Comparison of ENCODE assay signal across 9 cellular contexts in genomic region chr16:15887283-15887682, GRCh38. TPM values are rescaled to one million over a fixed set of nuclear protein-coding genes. Genes with fewer than 3 reads are reported as not detected.
DNase-seq lines count a peak whose midpoint lies in the region; ATAC-seq and TF ChIP-seq lines count a peak whose summit lies in the region.
"Had no signal": no experiment of that assay in that cellular context is flagged by ENCODE, and none has a peak within 500 bp of the region (broad histone marks: within the 10 kb centered on the region; RNA-seq: fewer than 3 reads in every experiment).

No MANE protein-coding gene starts in this region.

- H3K36me3 Mint-ChIP-seq in activated CD4-positive, alpha-beta T cell treated with anti-CD3 and anti-CD28 coated beads for 36 hours (ENCODE audit: low read depth), result peaks cover 11% of the 10 kb centered on the region
- H3K36me3 Mint-ChIP-seq in activated T-helper 2 cell treated with anti-CD3 and anti-CD28 coated beads, Interferon-gamma antibody, Interleukin-2, Interleukin-4, amounts not matched to agents 10 μg/mL and 5 μg/mL and 100 μg/mL, durations not matched to agents 14 hours and 24 hours and 36 hours (ENCODE audit: low read depth), result peaks cover 29% of the 10 kb centered on the region
- peaks cover 0 to 5% (median 5%) of the 10 kb centered on the region in 3 donors for H3K36me3 Mint-ChIP-seq in immature natural killer cell

- peak overlapping the region; percentile 94 for H3K4me3 ChIP-seq in suprapubic skin

- H3K27ac ChIP-seq in suprapubic skin, result no peak overlapping the region

- peak overlapping the region; percentile 99 for H3K27ac Mint-ChIP-seq in activated CD4-positive, alpha-beta T cell treated with anti-CD3 and anti-CD28 coated beads for 36 hours
- H3K27ac Mint-ChIP-seq in activated T-helper 2 cell treated with anti-CD3 and anti-CD28 coated beads, Interferon-gamma antibody, Interleukin-2, Interleukin-4, amounts not matched to agents 10 μg/mL and 5 μg/mL and 100 μg/mL, durations not matched to agents 14 hours and 24 hours and 36 hours, result peak overlapping the region; percentile 97
- H3K27ac Mint-ChIP-seq in immature natural killer cell, result peak overlapping the region; percentile 69 to 98 (median 95)

- no peaks in the 10 kb centered on the region for H3K9me3 ChIP-seq in suprapubic skin

- ATAC-seq in activated CD4-positive, alpha-beta T cell treated with anti-CD3 and anti-CD28 coated beads for 36 hours, result no peak
- no peak for ATAC-seq in HG02571 (IDR thresholded peaks at IDR 0.05; ENCODE audit: unreplicated experiment)
- no peak for ATAC-seq in GM18861 (IDR thresholded peaks at IDR 0.05; ENCODE audit: unreplicated experiment)

- intact Hi-C loops in activated CD4-positive, alpha-beta T cell treated with anti-CD3 and anti-CD28 coated beads for 36 hours (cut with DNase I, micrococcal nuclease), result loop anchor here (5.0 kb wide), 3 partner anchors 140 to 1255 kb away; partner anchors contain the start of genes BFAR (in 1 of the 2) and PARN (in 1 of the 2)
- intact Hi-C loops in activated T-helper 2 cell treated with anti-CD3 and anti-CD28 coated beads, Interferon-gamma antibody, Interleukin-2, Interleukin-4, amounts not matched to agents 10 μg/mL and 5 μg/mL and 100 μg/mL, durations not matched to agents 14 hours and 24 hours and 36 hours (cut with micrococcal nuclease), result loop anchor here (5.0 to 10.0 kb wide), 2 partner anchors 145 to 238 kb away; no protein-coding TSS in a partner anchor

- no peak for DNase-seq in activated CD4-positive, alpha-beta T cell treated with anti-CD3 and anti-CD28 coated beads for 36 hours
- no peak for DNase-seq in activated CD4-positive, alpha-beta T cell treated with anti-CD3 and anti-CD28 coated beads for 4 hours
- DNase-seq in activated T-helper 2 cell treated with anti-CD3 and anti-CD28 coated beads, Interferon-gamma antibody, Interleukin-2, Interleukin-4, amounts not matched to agents 10 μg/mL and 5 μg/mL and 100 μg/mL, durations not matched to agents 14 hours and 24 hours and 36 hours (ENCODE audit: low spot score), result no peak
- DNase-seq in immature natural killer cell, result no peak
- no peak for DNase-seq in suprapubic skin (ENCODE audit: low spot score in 2 of 2)
- DNase-seq in D341Med (ENCODE audit: low spot score), result no peak
- DNase-seq: NCI-H748 treated with DMSO at 0.1 percent for 48 hours had no signal

- WGBS in suprapubic skin, result 73% methylated on average over 4 of the region's 4 CpGs

- H3K9me3 Mint-ChIP-seq in activated CD4-positive, alpha-beta T cell treated with anti-CD3 and anti-CD28 coated beads for 36 hours (ENCODE audit: low read depth), result no peaks in the 10 kb centered on the region
- no peaks in the 10 kb centered on the region for H3K9me3 Mint-ChIP-seq in activated T-helper 2 cell treated with anti-CD3 and anti-CD28 coated beads, Interferon-gamma antibody, Interleukin-2, Interleukin-4, amounts not matched to agents 10 μg/mL and 5 μg/mL and 100 μg/mL, durations not matched to agents 14 hours and 24 hours and 36 hours
- H3K9me3 Mint-ChIP-seq in immature natural killer cell, result no peaks in the 10 kb centered on the region

- H3K4me1 Mint-ChIP-seq in activated CD4-positive, alpha-beta T cell treated with anti-CD3 and anti-CD28 coated beads for 36 hours, result peaks cover 28% of the 10 kb centered on the region
- H3K4me1 Mint-ChIP-seq in activated T-helper 2 cell treated with anti-CD3 and anti-CD28 coated beads, Interferon-gamma antibody, Interleukin-2, Interleukin-4, amounts not matched to agents 10 μg/mL and 5 μg/mL and 100 μg/mL, durations not matched to agents 14 hours and 24 hours and 36 hours (ENCODE audit: low read depth), result peaks cover 30% of the 10 kb centered on the region
- peaks cover 36 to 39% of the 10 kb centered on the region in 2 donors for H3K4me1 Mint-ChIP-seq in immature natural killer cell

- no peak for TF ChIP-seq POLR2A in suprapubic skin (IDR thresholded peaks at IDR 0.05)

- no peaks in the 10 kb centered on the region for H3K27me3 ChIP-seq in suprapubic skin

- H3K4me1 ChIP-seq in suprapubic skin, result peaks cover 33% of the 10 kb centered on the region

- peak overlapping the region; percentile 92 for H3K4me3 Mint-ChIP-seq in activated CD4-positive, alpha-beta T cell treated with anti-CD3 and anti-CD28 coated beads for 36 hours
- H3K4me3 Mint-ChIP-seq in activated T-helper 2 cell treated with anti-CD3 and anti-CD28 coated beads, Interferon-gamma antibody, Interleukin-2, Interleukin-4, amounts not matched to agents 10 μg/mL and 5 μg/mL and 100 μg/mL, durations not matched to agents 14 hours and 24 hours and 36 hours (ENCODE audit: low read depth), result peak overlapping the region; percentile 98
- peak overlapping the region; percentile 97 to 100 (median 98) for H3K4me3 Mint-ChIP-seq in immature natural killer cell

- no peak for TF ChIP-seq CTCF in suprapubic skin (IDR thresholded peaks at IDR 0.05)

- CTCF ChIA-PET in activated CD4-positive, alpha-beta T cell treated with anti-CD3 and anti-CD28 coated beads for 36 hours (lab: Charles Lee), result interaction anchor here (0.8 to 2.3 kb wide), 2 partner anchors 8 to 14 kb away, joined by 7 read pairs; no protein-coding TSS in a partner anchor

- H3K36me3 ChIP-seq in suprapubic skin, result peaks cover 14% of the 10 kb centered on the region

- no peaks in the 10 kb centered on the region for H3K27me3 Mint-ChIP-seq in activated CD4-positive, alpha-beta T cell treated with anti-CD3 and anti-CD28 coated beads for 36 hours
- H3K27me3 Mint-ChIP-seq in activated T-helper 2 cell treated with anti-CD3 and anti-CD28 coated beads, Interferon-gamma antibody, Interleukin-2, Interleukin-4, amounts not matched to agents 10 μg/mL and 5 μg/mL and 100 μg/mL, durations not matched to agents 14 hours and 24 hours and 36 hours (ENCODE audit: low read depth), result no peaks in the 10 kb centered on the region
- peaks cover 4 to 14% (median 7%) of the 10 kb centered on the region in 3 donors for H3K27me3 Mint-ChIP-seq in immature natural killer cell (ENCODE audit: low read depth in 3 of 3)

- no peak for TF ChIP-seq EP300 in suprapubic skin (IDR thresholded peaks at IDR 0.05)

- POLR2A ChIA-PET in activated CD4-positive, alpha-beta T cell treated with anti-CD3 and anti-CD28 coated beads for 36 hours (lab: Charles Lee), result no interaction called here

RNA-seq across cellular contexts. Expression of gene CEP20, which starts 1.1 kb away (rescaled TPM):
- 10 to 100 TPM; 39.3 to 51.0 TPM for total RNA-seq in activated CD4-positive, alpha-beta T cell treated with anti-CD3 and anti-CD28 coated beads for 36 hours
- 39.4 and 39.7 TPM in 2 replicates for total RNA-seq in activated T-helper 2 cell treated with anti-CD3 and anti-CD28 coated beads, Interferon-gamma antibody, Interleukin-2, Interleukin-4, amounts not matched to agents 10 μg/mL and 5 μg/mL and 100 μg/mL, durations not matched to agents 14 hours and 24 hours and 36 hours
- 10 to 100 TPM; 32.2 to 41.9 (median 35.8) TPM for polyA plus RNA-seq in immature natural killer cell
- 10 to 100 TPM; 31.2 to 45.1 (median 39.5) TPM for total RNA-seq in suprapubic skin

RNA-seq across cellular contexts. Expression of gene MYH11, which starts 30.5 kb away (rescaled TPM):
- total RNA-seq in activated CD4-positive, alpha-beta T cell treated with anti-CD3 and anti-CD28 coated beads for 36 hours, result not detected
- total RNA-seq in activated T-helper 2 cell treated with anti-CD3 and anti-CD28 coated beads, Interferon-gamma antibody, Interleukin-2, Interleukin-4, amounts not matched to agents 10 μg/mL and 5 μg/mL and 100 μg/mL, durations not matched to agents 14 hours and 24 hours and 36 hours, result not detected in 2 replicates
- polyA plus RNA-seq in immature natural killer cell, result 1 to 10 TPM in 1 of 3 donors, under 1 TPM in 1, not detected in 1; 0.32 to 1.6 TPM
- total RNA-seq in suprapubic skin, result 10 to 100 TPM; 24.2 to 54.8 (median 36.0) TPM

Comparison
In these comparisons a context has a peak if more than half of its experiments do, and no peak if none do; other contexts are left out.
1. RNA of gene MYH11, which starts 30.5 kb away (total RNA-seq): 24.2 to 54.8 TPM in suprapubic skin; not detected in activated CD4-positive, alpha-beta T cell treated with anti-CD3 and anti-CD28 coated beads for 36 hours and not detected in activated T-helper 2 cell treated with anti-CD3 and anti-CD28 coated beads, Interferon-gamma antibody, Interleukin-2, Interleukin-4, amounts not matched to agents 10 μg/mL and 5 μg/mL and 100 μg/mL, durations not matched to agents 14 hours and 24 hours and 36 hours; every median in the first group is over 10 times any median in the second.
2. Peak in every context shown above with its lines, with median percentiles within 50 percentile points of each other: H3K27ac Mint-ChIP-seq and H3K4me3 Mint-ChIP-seq.